Comparison of ENCODE assay signal across 25 cellular contexts in the genomic region with DNA sequence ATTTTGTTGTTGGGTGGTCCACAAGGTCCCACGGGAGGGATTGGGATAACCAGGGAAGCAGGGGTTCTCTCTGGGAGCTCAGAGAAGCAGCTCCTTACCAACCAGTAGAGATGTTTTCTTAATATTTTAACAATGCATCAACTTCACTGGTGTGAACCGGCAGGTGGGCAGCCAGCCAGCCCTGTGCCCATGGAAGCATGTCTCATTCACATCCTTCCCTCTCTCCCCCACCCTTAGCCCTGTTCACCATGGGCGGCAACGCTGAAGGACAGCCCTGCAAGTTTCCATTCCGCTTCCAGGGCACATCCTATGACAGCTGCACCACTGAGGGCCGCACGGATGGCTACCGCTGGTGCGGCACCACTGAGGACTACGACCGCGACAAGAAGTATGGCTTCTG. TPM values are rescaled to one million over a fixed set of nuclear protein-coding genes. Genes with fewer than 3 reads are reported as not detected.
A peak's percentile ranks its signal among the peaks of the same experiment; 100 is the strongest.
DNase-seq lines count a peak whose midpoint lies in the region; ATAC-seq and TF ChIP-seq lines count a peak whose summit lies in the region.
"Had no signal": no experiment of that assay in that cellular context is flagged by ENCODE, and none has a peak within 500 bp of the region (broad histone marks: within the 10 kb centered on the region; RNA-seq: fewer than 3 reads in every experiment).

No MANE protein-coding gene starts in this region.

- intact Hi-C loops in esophagus muscularis mucosa (cut with DNase I), result no loop called here

- no peaks in the 10 kb centered on the region for H3K36me3 Mint-ChIP-seq in stimulated activated naive B cell treated with anti-CD40 and anti-IgM and Interleukin-4, amounts not matched to agents 10 μg/mL and 1 μg/mL and 100 μg/mL, for 72 hours
- peaks cover 78% of the 10 kb centered on the region for H3K36me3 Mint-ChIP-seq in osteocyte (ENCODE audit: unreplicated experiment)
- H3K36me3 Mint-ChIP-seq: CD14-positive monocyte had no signal

- H3K27me3 Mint-ChIP-seq in stimulated activated naive B cell treated with anti-CD40 and anti-IgM and Interleukin-4, amounts not matched to agents 10 μg/mL and 1 μg/mL and 100 μg/mL, for 72 hours, result peaks cover 5 to 13% of the 10 kb centered on the region in 2 donors
- H3K27me3 Mint-ChIP-seq in osteocyte (ENCODE audit: unreplicated experiment), result no peaks in the 10 kb centered on the region
- H3K27me3 Mint-ChIP-seq: activated CD4-positive, alpha-beta T cell treated with anti-CD3 and anti-CD28 coated beads, Interleukin-2, amount 10 ng/mL, durations not matched to agents 7 days and 5 days; activated naive CD8-positive, alpha-beta T cell treated with anti-CD3 and anti-CD28 coated beads, Interleukin-2, amount 50 U/mL, for 24 hours had no signal

- H2AFZ ChIP-seq in ACC112 (ENCODE audit: low read length, unreplicated experiment), result no peak overlapping the region
- no peak overlapping the region for H2AFZ ChIP-seq in osteoblast (ENCODE audit: low read length)

- 0 out of 2 replicates have a peak, but pooled peaks cover 4% of the 10 kb centered on the region for H3K9me3 ChIP-seq in MG63
- no peaks in the 10 kb centered on the region for H3K9me3 ChIP-seq in esophagus muscularis mucosa
- H3K9me3 ChIP-seq in osteoblast (ENCODE audit: low read depth, low read length), result no peaks in the 10 kb centered on the region
- H3K9me3 ChIP-seq: prostate gland had no signal

- H4K20me1 ChIP-seq in osteoblast (ENCODE audit: insufficient read depth, low read length), result peaks cover 12% of the 10 kb centered on the region

- DNase-seq in MG63 (peak; percentile 61), esophagus muscularis mucosa (ENCODE audit: extremely low spot score) (no peak), osteoblast (ENCODE audit: insufficient read length, low spot score, missing footprints) (no peak), osteocyte (ENCODE audit: extremely low spot score, unreplicated experiment) (no peak)
- no peak for DNase-seq in stimulated activated naive B cell treated with anti-CD40 and anti-IgM and Interleukin-4, amounts not matched to agents 10 μg/mL and 1 μg/mL and 100 μg/mL, for 72 hours
- DNase-seq: ACHN; activated CD4-positive, alpha-beta T cell treated with anti-CD3 and anti-CD28 coated beads, Interleukin-2, amount 10 ng/mL, durations not matched to agents 7 days and 5 days; activated effector memory CD4-positive, alpha-beta T cell treated with anti-CD3 and anti-CD28 coated beads, Interleukin-2, amount 50 U/mL, for 16 hours; activated naive CD8-positive, alpha-beta T cell treated with anti-CD3 and anti-CD28 coated beads, Interleukin-2, amount 50 U/mL, for 24 hours; dorsolateral prefrontal cortex; KBM-7; midbrain; NCI-H1694; NCI-H82; nephron progenitor cell; SHP77; stimulated activated CD4-positive, alpha-beta T cell treated with anti-CD3 and anti-CD28 coated beads, Interleukin-12 subunit alpha, Interleukin-12 subunit beta, amount 100 ng/mL, for 4 hours; substantia nigra had no signal

- 85% methylated on average over 11 of the region's 12 CpGs for WGBS in esophagus muscularis mucosa

- no peak for TF ChIP-seq EP300 in esophagus muscularis mucosa (IDR thresholded peaks at IDR 0.05)

- H3K9me3 Mint-ChIP-seq in stimulated activated naive B cell treated with anti-CD40 and anti-IgM and Interleukin-4, amounts not matched to agents 10 μg/mL and 1 μg/mL and 100 μg/mL, for 72 hours, result peaks cover 0 to 3% of the 10 kb centered on the region in 2 donors
- H3K9me3 Mint-ChIP-seq in osteocyte (ENCODE audit: unreplicated experiment), result no peaks in the 10 kb centered on the region
- H3K9me3 Mint-ChIP-seq: activated CD4-positive, alpha-beta T cell treated with anti-CD3 and anti-CD28 coated beads, Interleukin-2, amount 10 ng/mL, durations not matched to agents 7 days and 5 days; nephron progenitor cell had no signal

- TF ChIP-seq CTCF in esophagus muscularis mucosa (IDR thresholded peaks at IDR 0.05) (no peak), osteoblast (IDR thresholded peaks at IDR 0.05; ENCODE audit: extremely low read depth, low read depth, low read length) (no peak), osteocyte (IDR thresholded peaks at IDR 0.05) (no peak)

- H3K4me1 ChIP-seq in ACC112 (ENCODE audit: control insufficient read depth, insufficient read depth, low read length, unreplicated experiment) (peaks cover 26% of the 10 kb centered on the region), esophagus muscularis mucosa (peaks cover 0 to 35% (median 15%) of the 10 kb centered on the region in 4 donors), osteoblast (ENCODE audit: insufficient read depth, low read length) (peaks cover 60% of the 10 kb centered on the region)
- H3K4me1 ChIP-seq: prostate gland had no signal

- H3K27me3 ChIP-seq in ACC112 (ENCODE audit: insufficient read depth, low read length) (no peaks in the 10 kb centered on the region), MG63 (no peaks in the 10 kb centered on the region), esophagus muscularis mucosa (peaks cover 0 to 16% (median 0%) of the 10 kb centered on the region in 4 donors), osteoblast (ENCODE audit: insufficient read depth, low read length) (no peaks in the 10 kb centered on the region)
- H3K27me3 ChIP-seq: cardiac muscle cell, dorsolateral prefrontal cortex had no signal

- no peak for ATAC-seq in stimulated activated naive B cell treated with anti-CD40 and anti-IgM and Interleukin-4, amounts not matched to agents 10 μg/mL and 1 μg/mL and 100 μg/mL, for 72 hours (replicated peaks)
- no peak for ATAC-seq in GM19351 (IDR thresholded peaks at IDR 0.05; ENCODE audit: unreplicated experiment)
- ATAC-seq in HG03469 (IDR thresholded peaks at IDR 0.05; ENCODE audit: unreplicated experiment), result no peak
- ATAC-seq: activated naive CD8-positive, alpha-beta T cell treated with anti-CD3 and anti-CD28 coated beads, Interleukin-2, amount 50 U/mL, for 24 hours had no signal

- H3K36me3 ChIP-seq in ACC112 (ENCODE audit: insufficient read depth, low read length) (peaks cover 38% of the 10 kb centered on the region), MG63 (peaks cover 72% of the 10 kb centered on the region), esophagus muscularis mucosa (peaks cover 0 to 68% (median 28%) of the 10 kb centered on the region in 4 donors), osteoblast (ENCODE audit: insufficient read depth, low read length) (peaks cover 97% of the 10 kb centered on the region)
- H3K36me3 ChIP-seq: cardiac muscle cell, prostate gland had no signal

- peak overlapping the region; percentile 86; the same call in 1 of the 2 replicates for H3K27ac ChIP-seq in ACC112 (ENCODE audit: low read depth, low read length)
- H3K27ac ChIP-seq in esophagus muscularis mucosa (replicated peaks in 1 of 4), result peak overlapping the region; percentile 22 to 66 (median 58)
- peak overlapping the region; percentile 97 for H3K27ac ChIP-seq in osteoblast (ENCODE audit: low read depth, low read length)
- H3K27ac ChIP-seq: cardiac muscle cell, dorsolateral prefrontal cortex, prostate gland had no signal

- H3K4me3 ChIP-seq in ACC112 (ENCODE audit: low read depth, low read length), result no peak overlapping the region
- no peak overlapping the region for H3K4me3 ChIP-seq in MG63
- no peak overlapping the region for H3K4me3 ChIP-seq in esophagus muscularis mucosa
- H3K4me3 ChIP-seq in osteoblast (ENCODE audit: insufficient read depth, low read length), result no peak overlapping the region
- H3K4me3 ChIP-seq: cardiac muscle cell, dorsolateral prefrontal cortex, prostate gland had no signal

- no peak overlapping the region for H3K4me2 ChIP-seq in osteoblast (ENCODE audit: insufficient read depth, low read length)

- no peak overlapping the region for H3K27ac Mint-ChIP-seq in stimulated activated naive B cell treated with anti-CD40 and anti-IgM and Interleukin-4, amounts not matched to agents 10 μg/mL and 1 μg/mL and 100 μg/mL, for 72 hours
- H3K27ac Mint-ChIP-seq in osteocyte (ENCODE audit: unreplicated experiment), result no peak overlapping the region
- H3K27ac Mint-ChIP-seq: activated CD4-positive, alpha-beta T cell treated with anti-CD3 and anti-CD28 coated beads, Interleukin-2, amount 10 ng/mL, durations not matched to agents 7 days and 5 days; activated naive CD8-positive, alpha-beta T cell treated with anti-CD3 and anti-CD28 coated beads, Interleukin-2, amount 50 U/mL, for 24 hours; CD14-positive monocyte; nephron progenitor cell had no signal

- no peak overlapping the region for H3K4me3 Mint-ChIP-seq in stimulated activated naive B cell treated with anti-CD40 and anti-IgM and Interleukin-4, amounts not matched to agents 10 μg/mL and 1 μg/mL and 100 μg/mL, for 72 hours
- H3K4me3 Mint-ChIP-seq in osteocyte (ENCODE audit: unreplicated experiment), result no peak overlapping the region
- H3K4me3 Mint-ChIP-seq: activated CD4-positive, alpha-beta T cell treated with anti-CD3 and anti-CD28 coated beads, Interleukin-2, amount 10 ng/mL, durations not matched to agents 7 days and 5 days; activated naive CD8-positive, alpha-beta T cell treated with anti-CD3 and anti-CD28 coated beads, Interleukin-2, amount 50 U/mL, for 24 hours; CD14-positive monocyte; nephron progenitor cell had no signal

- no peak for TF ChIP-seq POLR2A in esophagus muscularis mucosa (IDR thresholded peaks at IDR 0.05; ENCODE audit: low read depth)

- H3K4me1 Mint-ChIP-seq in stimulated activated naive B cell treated with anti-CD40 and anti-IgM and Interleukin-4, amounts not matched to agents 10 μg/mL and 1 μg/mL and 100 μg/mL, for 72 hours, result no peaks in the 10 kb centered on the region
- H3K4me1 Mint-ChIP-seq in osteocyte (ENCODE audit: unreplicated experiment), result no peaks in the 10 kb centered on the region
- H3K4me1 Mint-ChIP-seq: activated CD4-positive, alpha-beta T cell treated with anti-CD3 and anti-CD28 coated beads, Interleukin-2, amount 10 ng/mL, durations not matched to agents 7 days and 5 days; activated naive CD8-positive, alpha-beta T cell treated with anti-CD3 and anti-CD28 coated beads, Interleukin-2, amount 50 U/mL, for 24 hours; CD14-positive monocyte; nephron progenitor cell had no signal

- H3K79me2 ChIP-seq in ACC112 (ENCODE audit: control insufficient read depth, insufficient read depth, low read length, unreplicated experiment) (no peaks in the 10 kb centered on the region), osteoblast (ENCODE audit: insufficient read depth, low read length) (peaks cover 80% of the 10 kb centered on the region)

RNA-seq across cellular contexts. Expression of gene MMP2, which starts 9.3 kb away (rescaled TPM):
- 53.0 and 98.5 TPM in 2 replicates for total RNA-seq in MG63 (2014; rRNA removed; shearing (Covaris generic); ENCODE audit: low replicate concordance)
- 100 to 1,000 TPM; 211 to 368 (median 256) TPM for total RNA-seq in esophagus muscularis mucosa
- 2,094 and 2,259 TPM in 2 replicates for total RNA-seq in osteoblast
- total RNA-seq in osteocyte, result 421 and 452 TPM in 2 replicates
- total RNA-seq: activated CD4-positive, alpha-beta T cell treated with anti-CD3 and anti-CD28 coated beads, Interleukin-2, amount 10 ng/mL, durations not matched to agents 7 days and 5 days had no signal

RNA-seq across cellular contexts. Expression of gene LPCAT2, which starts 20.6 kb away (rescaled TPM):
- total RNA-seq in MG63 (2014; rRNA removed; shearing (Covaris generic); ENCODE audit: low replicate concordance), result not detected in 2 replicates
- 10 to 100 TPM in 3 of 4 donors, 1 to 10 TPM in 1; 9.6 to 12.9 (median 12.0) TPM for total RNA-seq in esophagus muscularis mucosa
- total RNA-seq in osteoblast, result 19.4 and 23.5 TPM in 2 replicates
- 9.6 and 11.1 TPM in 2 replicates for total RNA-seq in osteocyte
- total RNA-seq: OCI-LY7 had no signal

Comparison
In these comparisons a context has a peak if more than half of its experiments do, and no peak if none do; other contexts are left out.
1. RNA of gene LPCAT2, which starts 20.6 kb away (total RNA-seq): 19.4 to 23.5 TPM in osteoblast, 9.6 to 12.9 TPM in esophagus muscularis mucosa and 9.6 to 11.1 TPM in osteocyte; not detected in MG63; every median in the first group is over 10 times any median in the second.
2. Peak in every context shown above with its lines, with median percentiles within 50 percentile points of each other: H3K27ac ChIP-seq.